ENCODE assay signal across 1 cellular context in the genomic region with DNA sequence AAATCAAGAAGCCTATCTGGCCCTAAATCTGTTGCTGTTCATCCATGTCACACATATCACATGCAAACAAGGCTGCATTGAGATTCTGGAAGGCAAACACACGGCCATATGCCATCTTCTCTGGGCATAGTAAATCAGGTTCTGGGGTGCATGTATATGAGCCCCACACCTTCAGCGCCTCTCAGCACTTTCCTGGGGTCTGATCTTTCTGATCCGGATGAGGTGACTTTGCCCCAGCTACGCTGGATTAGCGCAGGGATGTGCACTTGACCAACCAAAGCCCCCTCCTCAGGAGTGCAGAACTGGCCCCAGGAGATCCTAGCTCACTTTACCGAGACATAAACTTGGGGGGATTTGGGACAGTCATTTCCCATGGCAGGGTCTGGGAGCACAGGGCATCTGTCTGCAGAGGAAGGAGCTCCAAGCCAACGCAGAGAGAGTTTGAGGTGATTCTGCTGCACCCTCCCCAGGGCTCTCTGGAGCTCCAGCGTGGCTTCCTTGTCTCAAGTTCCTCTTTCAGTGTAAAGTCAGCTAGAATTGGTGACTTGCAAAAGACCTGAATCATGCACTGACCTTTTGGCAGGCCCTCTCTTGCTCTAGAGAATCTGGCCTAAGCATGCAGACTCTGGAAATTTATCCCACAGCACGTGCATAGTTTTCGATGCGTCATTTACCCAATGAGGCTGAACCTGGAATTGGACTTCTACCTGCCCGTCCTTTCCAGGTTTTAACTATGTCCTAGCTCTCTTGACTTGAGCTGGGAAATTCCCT.
TF ChIP-seq lines count a peak whose summit lies in the region.

No MANE protein-coding gene starts in this region.

TF ChIP-seq in K562, 482 proteins besides CTCF, POLR2A, EP300 and RAD21 (continued from another document):
- TF ChIP-seq, protein P1, sequence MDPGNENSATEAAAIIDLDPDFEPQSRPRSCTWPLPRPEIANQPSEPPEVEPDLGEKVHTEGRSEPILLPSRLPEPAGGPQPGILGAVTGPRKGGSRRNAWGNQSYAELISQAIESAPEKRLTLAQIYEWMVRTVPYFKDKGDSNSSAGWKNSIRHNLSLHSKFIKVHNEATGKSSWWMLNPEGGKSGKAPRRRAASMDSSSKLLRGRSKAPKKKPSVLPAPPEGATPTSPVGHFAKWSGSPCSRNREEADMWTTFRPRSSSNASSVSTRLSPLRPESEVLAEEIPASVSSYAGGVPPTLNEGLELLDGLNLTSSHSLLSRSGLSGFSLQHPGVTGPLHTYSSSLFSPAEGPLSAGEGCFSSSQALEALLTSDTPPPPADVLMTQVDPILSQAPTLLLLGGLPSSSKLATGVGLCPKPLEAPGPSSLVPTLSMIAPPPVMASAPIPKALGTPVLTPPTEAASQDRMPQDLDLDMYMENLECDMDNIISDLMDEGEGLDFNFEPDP (CRISPR knock-in tag; IDR thresholded peaks at IDR 0.05): no peak
- TF ChIP-seq, protein P2, sequence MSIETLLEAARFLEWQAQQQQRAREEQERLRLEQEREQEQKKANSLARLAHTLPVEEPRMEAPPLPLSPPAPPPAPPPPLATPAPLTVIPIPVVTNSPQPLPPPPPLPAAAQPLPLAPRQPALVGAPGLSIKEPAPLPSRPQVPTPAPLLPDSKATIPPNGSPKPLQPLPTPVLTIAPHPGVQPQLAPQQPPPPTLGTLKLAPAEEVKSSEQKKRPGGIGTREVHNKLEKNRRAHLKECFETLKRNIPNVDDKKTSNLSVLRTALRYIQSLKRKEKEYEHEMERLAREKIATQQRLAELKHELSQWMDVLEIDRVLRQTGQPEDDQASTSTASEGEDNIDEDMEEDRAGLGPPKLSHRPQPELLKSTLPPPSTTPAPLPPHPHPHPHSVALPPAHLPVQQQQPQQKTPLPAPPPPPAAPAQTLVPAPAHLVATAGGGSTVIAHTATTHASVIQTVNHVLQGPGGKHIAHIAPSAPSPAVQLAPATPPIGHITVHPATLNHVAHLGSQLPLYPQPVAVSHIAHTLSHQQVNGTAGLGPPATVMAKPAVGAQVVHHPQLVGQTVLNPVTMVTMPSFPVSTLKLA (conservative IDR thresholded peaks at IDR 0.05): no peak
- TF ChIP-seq FOS (IDR thresholded peaks at IDR 0.05; ENCODE audit: extremely low read depth, insufficient read length): no peak
- no peak for TF ChIP-seq YBX1 (IDR thresholded peaks at IDR 0.05)
